In genomic region chr11:75147191-75147874, GRCh38 we compare ENCODE assay signal across 1 cellular context.
TF ChIP-seq lines count a peak whose summit lies in the region.

No MANE protein-coding gene starts in this region.

TF ChIP-seq in HepG2, 621 proteins besides CTCF, POLR2A, EP300 and RAD21:
- TF ChIP-seq PRDM10 (CRISPR knock-in tag; IDR thresholded peaks at IDR 0.05; ENCODE audit: low read depth) (no peak), NR2C2 (CRISPR knock-in tag; IDR thresholded peaks at IDR 0.05; ENCODE audit: borderline replicate concordance) (no peak), ZNF687 (CRISPR knock-in tag; IDR thresholded peaks at IDR 0.05) (peak; percentile 16; the same call in 1 of the 2 replicates), ZFX (CRISPR knock-in tag; IDR thresholded peaks at IDR 0.05; ENCODE audit: low read depth) (0 out of 2 replicates have a peak, but pooled peaks have one; percentile 15)
